Comparison of ENCODE assay signal across 8 cellular contexts in the genomic region with DNA sequence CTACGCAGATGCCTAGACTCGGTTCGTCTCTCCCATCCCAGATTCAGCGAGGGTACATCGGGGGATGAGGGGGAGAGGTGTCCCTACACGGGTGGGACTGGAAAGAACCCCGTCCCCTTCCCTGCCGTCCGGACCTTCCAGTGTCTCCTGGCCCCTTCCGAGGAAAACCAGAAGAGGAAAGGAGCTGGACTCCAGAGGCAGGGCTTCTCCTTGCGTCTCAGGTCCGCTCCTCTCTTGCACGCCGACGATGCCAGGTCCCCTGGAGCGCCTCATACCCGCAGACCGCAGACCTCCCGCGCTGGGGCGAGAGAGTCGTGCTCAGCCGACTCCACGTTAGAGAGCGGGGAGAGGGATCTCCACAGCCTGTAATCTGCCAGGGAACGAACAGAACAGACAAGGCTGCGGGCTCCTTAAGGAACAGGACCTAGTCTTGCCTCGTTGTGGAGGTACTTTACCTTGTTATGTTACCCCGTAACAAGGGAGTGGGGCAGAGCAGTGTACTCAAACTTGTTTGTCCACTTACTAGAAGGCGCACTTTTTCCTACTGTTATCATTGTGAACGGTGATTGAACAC. TPM values are rescaled to one million over a fixed set of nuclear protein-coding genes. Genes with fewer than 3 reads are reported as not detected.
DNase-seq lines count a peak whose midpoint lies in the region; ATAC-seq and TF ChIP-seq lines count a peak whose summit lies in the region.

No MANE protein-coding gene starts in this region.

- H3K4me1 ChIP-seq in mucosa of stomach (ENCODE audit: control insufficient read depth, insufficient read depth, low read length), result peaks cover 33% of the 10 kb centered on the region

- peak overlapping the region; percentile 88 for H3K9ac ChIP-seq in mucosa of stomach (ENCODE audit: low read length)

- peak; percentile 12 for ATAC-seq in HG02840 (IDR thresholded peaks at IDR 0.05; ENCODE audit: low FRiP score, unreplicated experiment)
- peak; percentile 60 for ATAC-seq in stimulated activated naive CD8-positive, alpha-beta T cell treated with anti-CD3 and anti-CD28 coated beads, Interleukin-15, amount 100 ng/mL, for 72 hours

- no peak overlapping the region for H3K27ac Mint-ChIP-seq in endothelial cell (ENCODE audit: unreplicated experiment)
- no peak overlapping the region for H3K27ac Mint-ChIP-seq in stimulated activated naive CD8-positive, alpha-beta T cell treated with anti-CD3 and anti-CD28 coated beads, Interleukin-15, amount 100 ng/mL, for 72 hours

- H3K36me3 Mint-ChIP-seq in endothelial cell (ENCODE audit: low read depth, unreplicated experiment), result no peaks in the 10 kb centered on the region

- H3K4me3 Mint-ChIP-seq in endothelial cell (ENCODE audit: unreplicated experiment), result peak overlapping the region; percentile 89
- peak overlapping the region; percentile 88 to 96 for H3K4me3 Mint-ChIP-seq in stimulated activated naive CD8-positive, alpha-beta T cell treated with anti-CD3 and anti-CD28 coated beads, Interleukin-15, amount 100 ng/mL, for 72 hours

- H3K27me3 ChIP-seq in mucosa of stomach (ENCODE audit: control insufficient read depth, insufficient read depth, low read length), result peaks cover 7% of the 10 kb centered on the region

- peaks cover 11% of the 10 kb centered on the region for H3K4me1 Mint-ChIP-seq in endothelial cell (ENCODE audit: unreplicated experiment)
- peaks cover 33% of the 10 kb centered on the region for H3K4me1 Mint-ChIP-seq in stimulated activated naive CD8-positive, alpha-beta T cell treated with anti-CD3 and anti-CD28 coated beads, Interleukin-15, amount 100 ng/mL, for 72 hours

- H3K9me3 ChIP-seq in mucosa of stomach (ENCODE audit: control insufficient read depth, low read length), result no peaks in the 10 kb centered on the region

- H3K27me3 Mint-ChIP-seq in endothelial cell (ENCODE audit: unreplicated experiment), result peaks cover 16% of the 10 kb centered on the region
- peaks cover 11% of the 10 kb centered on the region for H3K27me3 Mint-ChIP-seq in stimulated activated naive CD8-positive, alpha-beta T cell treated with anti-CD3 and anti-CD28 coated beads, Interleukin-15, amount 100 ng/mL, for 72 hours

- H3K9me3 Mint-ChIP-seq in endothelial cell (ENCODE audit: unreplicated experiment), result no peaks in the 10 kb centered on the region
- no peaks in the 10 kb centered on the region for H3K9me3 Mint-ChIP-seq in stimulated activated naive CD8-positive, alpha-beta T cell treated with anti-CD3 and anti-CD28 coated beads, Interleukin-15, amount 100 ng/mL, for 72 hours

- H3K4me3 ChIP-seq in mucosa of stomach (ENCODE audit: low read length), result peak overlapping the region; percentile 74

- peak; percentile 79 for DNase-seq in NCI-H146 (lab: John Stamatoyannopoulos, UW)
- DNase-seq in NCI-H146 treated with DMSO at 0.1 percent for 48 hours (lab: John Stamatoyannopoulos, UW; ENCODE audit: unreplicated experiment), result no peak
- DNase-seq in NCI-H2227 (lab: John Stamatoyannopoulos, UW; ENCODE audit: unreplicated experiment), result peak; percentile 89
- DNase-seq in activated CD4-positive, alpha-beta T cell treated with anti-CD3 and anti-CD28 coated beads, Interleukin-2, amount 50 U/mL, for 4 hours, result peak; percentile 25 to 26
- peak; percentile 33 for DNase-seq in endothelial cell (ENCODE audit: low spot score)
- DNase-seq in stimulated activated naive CD8-positive, alpha-beta T cell treated with anti-CD3 and anti-CD28 coated beads, Interleukin-15, amount 100 ng/mL, for 72 hours, result peak; percentile 54 to 58

- no peaks in the 10 kb centered on the region for H3K36me3 ChIP-seq in mucosa of stomach (ENCODE audit: control insufficient read depth, insufficient read depth, low read length)

- TF ChIP-seq CTCF in endothelial cell (IDR thresholded peaks at IDR 0.05; ENCODE audit: unreplicated experiment), result no peak

RNA-seq across cellular contexts. Expression of gene IMPDH1, which starts 0.4 kb away (rescaled TPM):
- total RNA-seq in endothelial cell (ENCODE audit: unreplicated experiment), result 7.5 TPM

RNA-seq across cellular contexts. Expression of gene HILPDA, which starts 45.5 kb away (rescaled TPM):
- 13.1 TPM for total RNA-seq in endothelial cell (ENCODE audit: unreplicated experiment)

RNA-seq across cellular contexts. Expression of gene PRRT4, which starts 48.7 kb away (rescaled TPM):
- 10.8 TPM for total RNA-seq in endothelial cell (ENCODE audit: unreplicated experiment)
